Comparison of ENCODE assay signal across 8 cellular contexts in genomic region chr16:47779201-47780016, GRCh38.
DNase-seq lines count a peak whose midpoint lies in the region; ATAC-seq and TF ChIP-seq lines count a peak whose summit lies in the region.

No MANE protein-coding gene starts in this region.

- H3K36me3 Mint-ChIP-seq in effector memory CD8-positive, alpha-beta T cell (ENCODE audit: insufficient read depth): no peaks in the 10 kb centered on the region

- DNase-seq in BE2C (peak; percentile 10), SJSA1 (ENCODE audit: low read depth in 1 of 2, low spot score in 2 of 2) (peak in 1 of 2 experiments; percentile 25), gastrocnemius medialis (no peak)
- no peak for DNase-seq in effector memory CD8-positive, alpha-beta T cell

- ATAC-seq in GM19463 (IDR thresholded peaks at IDR 0.05; ENCODE audit: unreplicated experiment) (peak; percentile 75), gastrocnemius medialis (no peak), GM21825 (IDR thresholded peaks at IDR 0.05; ENCODE audit: unreplicated experiment) (no peak), esophagus mucosa (no peak), HG02870 (IDR thresholded peaks at IDR 0.05; ENCODE audit: unreplicated experiment) (no peak)
- peak; percentile 59 for ATAC-seq in effector memory CD8-positive, alpha-beta T cell (replicated peaks)

- no peaks in the 10 kb centered on the region for H3K27me3 ChIP-seq in BE2C
- H3K27me3 ChIP-seq in SJSA1 (replicated peaks): no peaks in the 10 kb centered on the region
- no peaks in the 10 kb centered on the region for H3K27me3 ChIP-seq in gastrocnemius medialis

- in situ Hi-C loops in gastrocnemius medialis (cut with MboI; ENCODE audit: low sequenced_read_pairs in 4 of 4): no loop called here

- H3K4me1 Mint-ChIP-seq in effector memory CD8-positive, alpha-beta T cell (ENCODE audit: low read depth in 2 of 2): peaks cover 9 to 16% of the 10 kb centered on the region in 2 donors

- H3K27ac ChIP-seq in SJSA1: no peak overlapping the region
- H3K27ac ChIP-seq in gastrocnemius medialis: no peak overlapping the region

- H3K9me3 Mint-ChIP-seq in effector memory CD8-positive, alpha-beta T cell: no peaks in the 10 kb centered on the region

- H3K9me3 ChIP-seq in BE2C: no peaks in the 10 kb centered on the region
- H3K9me3 ChIP-seq in SJSA1 (replicated peaks): no peaks in the 10 kb centered on the region
- no peaks in the 10 kb centered on the region for H3K9me3 ChIP-seq in gastrocnemius medialis

- H3K27ac Mint-ChIP-seq in effector memory CD8-positive, alpha-beta T cell: peak overlapping the region; percentile 93 to 94

- peaks cover 0 to 6% of the 10 kb centered on the region in 2 donors for H3K27me3 Mint-ChIP-seq in effector memory CD8-positive, alpha-beta T cell

- H3K4me3 ChIP-seq in BE2C (ENCODE audit: low read depth, low read length) (peak overlapping the region; percentile 50), SJSA1 (peak overlapping the region; percentile 12; the same call in 1 of the 2 replicates), gastrocnemius medialis (peak overlapping the region in 3 of 4 donors; percentile 27 to 28 (median 28))

- TF ChIP-seq CTCF in BE2C (IDR thresholded peaks at IDR 0.05; ENCODE audit: low read depth, low read length) (no peak), gastrocnemius medialis (IDR thresholded peaks at IDR 0.05 in 4 of 5, conservative IDR thresholded peaks at IDR 0.05 in 1 of 5) (no peak)

- H3K4me3 Mint-ChIP-seq in effector memory CD8-positive, alpha-beta T cell: peak overlapping the region; percentile 84 to 88

- H3K36me3 ChIP-seq in BE2C: no peaks in the 10 kb centered on the region
- H3K36me3 ChIP-seq in SJSA1: no peaks in the 10 kb centered on the region
- H3K36me3 ChIP-seq in gastrocnemius medialis: no peaks in the 10 kb centered on the region

- no peaks in the 10 kb centered on the region for H3K4me1 ChIP-seq in BE2C
- H3K4me1 ChIP-seq in SJSA1 (replicated peaks): peaks cover 12% of the 10 kb centered on the region; the same call in 1 of the 2 replicates
- H3K4me1 ChIP-seq in gastrocnemius medialis: no peaks in the 10 kb centered on the region

- no peak for TF ChIP-seq POLR2A in gastrocnemius medialis (IDR thresholded peaks at IDR 0.05)

- intact Hi-C loops in gastrocnemius medialis (cut with DNase I; ENCODE audit: low total_unique reads): no loop called here

Comparison
In these comparisons a context has a peak if more than half of its experiments do, and no peak if none do; other contexts are left out.
1. ATAC-seq: peak in GM19463 (single experiment) and effector memory CD8-positive, alpha-beta T cell (single experiment); none in gastrocnemius medialis (0 of 2), GM21825 (single experiment), esophagus mucosa (single experiment) and HG02870 (single experiment).
2. Peak in every context shown above with its lines, with median percentiles within 50 percentile points of each other: H3K4me3 ChIP-seq.